Comparison of ENCODE assay signal across 1 cellular context in the genomic region with DNA sequence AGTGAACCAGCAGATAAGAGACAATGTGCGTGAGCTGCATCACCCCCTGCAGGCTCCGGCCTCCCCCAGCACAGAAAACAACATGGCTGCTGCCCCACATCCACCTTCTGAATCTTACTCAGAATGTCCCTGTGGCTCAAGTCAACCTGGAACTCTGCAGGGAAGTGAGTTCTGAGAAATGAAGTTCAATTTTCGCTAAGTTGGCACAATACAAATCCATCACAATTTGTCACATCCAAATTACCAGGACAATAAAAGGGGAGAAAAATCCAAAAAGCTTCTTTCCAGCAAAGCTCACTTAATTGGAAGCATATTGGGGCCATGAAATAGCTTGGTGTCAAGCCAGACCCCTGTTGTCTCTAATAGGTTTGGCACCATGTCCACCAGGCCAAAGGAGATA.
TF ChIP-seq lines count a peak whose summit lies in the region.

No MANE protein-coding gene starts in this region.

TF ChIP-seq in IMR-90, 13 proteins besides CTCF, POLR2A, EP300 and RAD21:
- no peak for TF ChIP-seq ELK1 (IDR thresholded peaks at IDR 0.05; ENCODE audit: borderline replicate concordance, low read depth, low read length)
- TF ChIP-seq SMC3 (IDR thresholded peaks at IDR 0.05; ENCODE audit: low read depth, low read length): no peak
- TF ChIP-seq MAFK (IDR thresholded peaks at IDR 0.05; ENCODE audit: low read depth, low read length): 0 out of 2 replicates have a peak, but pooled peaks have one; percentile 13
